ENCODE assay signal across 14 cellular contexts in the genomic region with DNA sequence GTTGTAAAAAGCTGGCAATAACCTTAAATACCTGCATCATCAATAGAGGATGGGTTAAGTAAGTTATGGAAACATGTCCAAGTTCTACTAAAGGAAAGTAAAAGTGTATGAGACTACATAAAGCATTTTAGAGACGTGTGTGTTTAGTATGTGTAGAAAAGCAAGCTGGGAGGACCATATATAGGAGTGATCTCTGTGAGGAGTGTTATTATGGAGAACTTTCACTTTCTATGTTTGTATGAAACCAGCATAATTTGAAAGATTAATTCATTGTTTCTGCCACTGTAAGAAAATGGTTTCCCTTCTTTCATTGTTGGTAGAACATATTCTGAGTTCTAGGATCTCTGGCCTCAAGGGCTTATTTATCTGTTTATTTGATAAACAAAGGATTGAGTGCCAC. TPM values are rescaled to one million over a fixed set of nuclear protein-coding genes. Genes with fewer than 3 reads are reported as not detected.
DNase-seq lines count a peak whose midpoint lies in the region; ATAC-seq and TF ChIP-seq lines count a peak whose summit lies in the region.
"Had no signal": no experiment of that assay in that cellular context is flagged by ENCODE, and none has a peak within 500 bp of the region (broad histone marks: within the 10 kb centered on the region; RNA-seq: fewer than 3 reads in every experiment).

No MANE protein-coding gene starts in this region.

- no peak overlapping the region for H3K4me3 Mint-ChIP-seq in activated naive CD4-positive, alpha-beta T cell treated with anti-CD3 and anti-CD28 coated beads for 36 hours
- H3K4me3 Mint-ChIP-seq: activated CD4-positive, alpha-beta memory T cell treated with anti-CD3 and anti-CD28 coated beads for 36 hours; T-cell had no signal

- H3K4me1 Mint-ChIP-seq in activated naive CD4-positive, alpha-beta T cell treated with anti-CD3 and anti-CD28 coated beads for 36 hours (ENCODE audit: low read depth): peaks cover 2% of the 10 kb centered on the region

- CTCF ChIA-PET in activated naive CD4-positive, alpha-beta T cell treated with anti-CD3 and anti-CD28 coated beads for 36 hours (lab: Charles Lee): no interaction called here
- CTCF ChIA-PET in HEK293 (lab: Yijun Ruan, JAX) (interaction anchor here (0.7 to 3.1 kb wide), 2 partner anchors 10 to 54 kb away, joined by 4 to 13 read pairs; no protein-coding TSS in a partner anchor), Panc1 (lab: Charles Lee) (no interaction called here), A673 (lab: Charles Lee) (no interaction called here)

- peak in 1 of 2 donors; percentile 43 for ATAC-seq in activated naive CD4-positive, alpha-beta T cell treated with anti-CD3 and anti-CD28 coated beads, Interleukin-2, amount 50 U/mL, for 72 hours
- ATAC-seq in Panc1: no peak
- ATAC-seq in thoracic aorta (ENCODE audit: insufficient number of reproducible peaks, low FRiP score, low read depth): no peak
- no peak for ATAC-seq in HG03097 (IDR thresholded peaks at IDR 0.05; ENCODE audit: low FRiP score, unreplicated experiment)
- ATAC-seq: T-cell had no signal

- no peak for DNase-seq in activated naive CD4-positive, alpha-beta T cell treated with anti-CD3 and anti-CD28 coated beads, Interleukin-2, amount 50 U/mL, for 72 hours (ENCODE audit: low spot score in 2 of 2)
- DNase-seq in activated naive CD4-positive, alpha-beta T cell treated with anti-CD3 and anti-CD28 coated beads for 36 hours: no peak
- no peak for DNase-seq in Panc1 (ENCODE audit: low read depth, low spot score)
- DNase-seq in thoracic aorta (ENCODE audit: low spot score): no peak
- no peak for DNase-seq in A673 (ENCODE audit: low spot score)
- no peak for DNase-seq in AG20443 (ENCODE audit: low spot score)
- DNase-seq: activated CD4-positive, alpha-beta memory T cell treated with anti-CD3 and anti-CD28 coated beads for 36 hours; DND-41; Karpas-422; mammary epithelial cell; NCI-H2107; T-cell had no signal

- peaks cover 25% of the 10 kb centered on the region for H3K4me1 ChIP-seq in HEK293 (ENCODE audit: control insufficient read depth, insufficient read depth, low read length)
- H3K4me1 ChIP-seq in Panc1 (ENCODE audit: control insufficient read depth, insufficient read depth, low read length): peaks cover 34% of the 10 kb centered on the region
- H3K4me1 ChIP-seq in thoracic aorta (ENCODE audit: control insufficient read depth in 1 of 2, low read depth in 2 of 2): peaks cover 25 to 69% of the 10 kb centered on the region in 2 donors
- no peaks in the 10 kb centered on the region for H3K4me1 ChIP-seq in A673 (ENCODE audit: insufficient read depth, low read length, poor library complexity, severe bottlenecking)

- TF ChIP-seq CTCF in HEK293 (tag by site-specific recombination; IDR thresholded peaks at IDR 0.05): no peak
- no peak for TF ChIP-seq CTCF in Panc1 (IDR thresholded peaks at IDR 0.05)
- TF ChIP-seq CTCF in thoracic aorta (IDR thresholded peaks at IDR 0.05): no peak
- TF ChIP-seq CTCF in A673 (conservative IDR thresholded peaks at IDR 0.05; ENCODE audit: low read depth, low read length): no peak

- H3K27me3 ChIP-seq in Panc1 (ENCODE audit: control insufficient read depth, insufficient read depth, low read length) (no peaks in the 10 kb centered on the region), thoracic aorta (replicated peaks; ENCODE audit: insufficient read depth) (no peaks in the 10 kb centered on the region), A673 (replicated peaks; ENCODE audit: insufficient read depth, low read depth, low read length, poor library complexity) (no peaks in the 10 kb centered on the region)

- no peak overlapping the region for H3K4me3 ChIP-seq in HEK293 (ENCODE audit: low read depth, low read length)
- H3K4me3 ChIP-seq in Panc1 (ENCODE audit: low read depth in 2 of 2, low read length in 2 of 2): no peak overlapping the region
- no peak overlapping the region for H3K4me3 ChIP-seq in thoracic aorta
- H3K4me3 ChIP-seq in A673 (ENCODE audit: low read depth, low read length, poor library complexity, severe bottlenecking): no peak overlapping the region

- BruUV-seq in Panc1 (replicated peaks; lab: Mats Ljungman, UMichigan): no TSS peak
- no TSS peak for BruUV-seq in A673 (replicated peaks; lab: Mats Ljungman, UMichigan)

- no peaks in the 10 kb centered on the region for H3K27me3 Mint-ChIP-seq in activated naive CD4-positive, alpha-beta T cell treated with anti-CD3 and anti-CD28 coated beads for 36 hours (ENCODE audit: low read depth)

- H3K36me3 Mint-ChIP-seq in activated naive CD4-positive, alpha-beta T cell treated with anti-CD3 and anti-CD28 coated beads, Interleukin-2, amount 50 U/mL, for 72 hours: no peaks in the 10 kb centered on the region
- no peaks in the 10 kb centered on the region for H3K36me3 Mint-ChIP-seq in activated naive CD4-positive, alpha-beta T cell treated with anti-CD3 and anti-CD28 coated beads for 36 hours (ENCODE audit: low read depth)
- H3K36me3 Mint-ChIP-seq: activated CD4-positive, alpha-beta memory T cell treated with anti-CD3 and anti-CD28 coated beads for 36 hours; T-cell had no signal

- POLR2A ChIA-PET in HEK293 (lab: Yijun Ruan, JAX) (no interaction called here), Panc1 (lab: Charles Lee) (interaction anchor here (0.6 kb wide), 1 partner anchor 384 kb away, joined by 3 read pairs; a partner anchor contains a TSS), A673 (lab: Charles Lee; ENCODE audit: low non-redundant PET) (no interaction called here)

- in situ Hi-C loops in Panc1 (cut with HindIII; ENCODE audit: low pct_unique_long_range_greater_than_20kb, low sequenced_read_pairs): no loop called here

- H3K27ac ChIP-seq in HEK293 (ENCODE audit: extremely low read depth, low read depth, low read length): no peak overlapping the region
- peak overlapping the region; percentile 57 for H3K27ac ChIP-seq in Panc1 (ENCODE audit: low read length)
- H3K27ac ChIP-seq in thoracic aorta: peak overlapping the region; percentile 58 to 79
- no peak overlapping the region for H3K27ac ChIP-seq in A673 (ENCODE audit: low read depth, low read length, poor library complexity, severe bottlenecking)

- intact Hi-C loops in activated naive CD4-positive, alpha-beta T cell treated with anti-CD3 and anti-CD28 coated beads for 36 hours (cut with micrococcal nuclease): no loop called here
- intact Hi-C loops in Panc1 (cut with micrococcal nuclease; ENCODE audit: unreplicated experiment): no loop called here
- intact Hi-C loops in A673 (cut with micrococcal nuclease; ENCODE audit: unreplicated experiment): no loop called here

- H3K9me3 ChIP-seq in HEK293 (ENCODE audit: control insufficient read depth, insufficient read depth, low read depth, low read length): no peaks in the 10 kb centered on the region
- no peaks in the 10 kb centered on the region for H3K9me3 ChIP-seq in Panc1 (ENCODE audit: control insufficient read depth, insufficient read depth, low read depth, low read length)
- H3K9me3 ChIP-seq in thoracic aorta: no peaks in the 10 kb centered on the region
- no peaks in the 10 kb centered on the region for H3K9me3 ChIP-seq in A673 (ENCODE audit: low read depth, low read length, poor library complexity, severe bottlenecking)

- peak overlapping the region; percentile 20 to 23 for H3K27ac Mint-ChIP-seq in activated naive CD4-positive, alpha-beta T cell treated with anti-CD3 and anti-CD28 coated beads, Interleukin-2, amount 50 U/mL, for 72 hours
- no peak overlapping the region for H3K27ac Mint-ChIP-seq in activated naive CD4-positive, alpha-beta T cell treated with anti-CD3 and anti-CD28 coated beads for 36 hours
- H3K27ac Mint-ChIP-seq: activated CD4-positive, alpha-beta memory T cell treated with anti-CD3 and anti-CD28 coated beads for 36 hours; T-cell had no signal

- no peaks in the 10 kb centered on the region for H3K36me3 ChIP-seq in HEK293 (ENCODE audit: control insufficient read depth in 2 of 2, insufficient read depth in 1 of 2, low read length in 2 of 2)
- H3K36me3 ChIP-seq in Panc1 (ENCODE audit: control insufficient read depth, insufficient read depth, low read length): no peaks in the 10 kb centered on the region
- H3K36me3 ChIP-seq in thoracic aorta: peaks cover 21% of the 10 kb centered on the region
- H3K36me3 ChIP-seq in A673 (ENCODE audit: insufficient read depth, low read length, poor library complexity, severe bottlenecking): no peaks in the 10 kb centered on the region

- no peaks in the 10 kb centered on the region for H3K9me3 Mint-ChIP-seq in activated naive CD4-positive, alpha-beta T cell treated with anti-CD3 and anti-CD28 coated beads, Interleukin-2, amount 50 U/mL, for 72 hours
- no peaks in the 10 kb centered on the region for H3K9me3 Mint-ChIP-seq in activated naive CD4-positive, alpha-beta T cell treated with anti-CD3 and anti-CD28 coated beads for 36 hours
- H3K9me3 Mint-ChIP-seq: activated CD4-positive, alpha-beta memory T cell treated with anti-CD3 and anti-CD28 coated beads for 36 hours; T-cell had no signal

TF ChIP-seq in HEK293, 187 proteins besides CTCF, POLR2A, EP300 and RAD21:
- TF ChIP-seq PRDM1 (tag by site-specific recombination; IDR thresholded peaks at IDR 0.05) (0 out of 2 replicates have a peak, but pooled peaks have one; percentile 17), ZNF501 (tag by site-specific recombination; IDR thresholded peaks at IDR 0.05) (no peak), ZFP3 (tag by site-specific recombination; IDR thresholded peaks at IDR 0.05; ENCODE audit: low read depth) (no peak)
TF ChIP-seq in HEK293: peak in this region for 1.

RNA-seq across cellular contexts. Expression of a gene that starts 19.2 kb away (rescaled TPM):
- total RNA-seq in activated naive CD4-positive, alpha-beta T cell treated with anti-CD3 and anti-CD28 coated beads, Interleukin-2, amount 50 U/mL, for 72 hours: 1 to 10 TPM in 1 of 2 donors, not detected in 1; 4.2 TPM
- under 1 TPM; 0.27 to 0.33 TPM for total RNA-seq in activated naive CD4-positive, alpha-beta T cell treated with anti-CD3 and anti-CD28 coated beads for 36 hours
- 183 TPM for total RNA-seq in Panc1 (2021; ENCODE audit: unreplicated experiment)
- polyA plus RNA-seq in Panc1 (2012; ENCODE audit: insufficient read length): 200 TPM
- total RNA-seq in thoracic aorta: 100 to 1,000 TPM; 109 to 140 TPM
- total RNA-seq in A673 (2021): 0.32 and 0.74 TPM in 2 replicates

Comparison
In these comparisons a context has a peak if more than half of its experiments do, and no peak if none do; other contexts are left out.
1. H3K27ac ChIP-seq: peak in Panc1 (single experiment) and thoracic aorta (2 of 2); none in HEK293 (single experiment) and A673 (single experiment).
2. RNA of a gene that starts 19.2 kb away (total RNA-seq): 183 TPM in Panc1 (single experiment) and 109 to 140 TPM in thoracic aorta; 4.2 TPM in activated naive CD4-positive, alpha-beta T cell treated with anti-CD3 and anti-CD28 coated beads, Interleukin-2, amount 50 U/mL, for 72 hours, 0.27 to 0.33 TPM in activated naive CD4-positive, alpha-beta T cell treated with anti-CD3 and anti-CD28 coated beads for 36 hours and 0.32 to 0.74 TPM in A673; every median in the first group is over 10 times any median in the second.